24 cellular contexts compared by ENCODE assay signal in genomic region chr11:126704144-126704543, GRCh38.
"Had no signal": no experiment of that assay in that cellular context is flagged by ENCODE, and none has a peak within 500 bp of the region (broad histone marks: within the 10 kb centered on the region; RNA-seq: fewer than 3 reads in every experiment).

No MANE protein-coding gene starts in this region.

- H3K27me3 Mint-ChIP-seq: activated naive CD8-positive, alpha-beta T cell treated with anti-CD3 and anti-CD28 coated beads, Interleukin-2, amount 50 U/mL, for 24 hours had no signal

- H3K4me3 ChIP-seq: breast epithelium, esophagus muscularis mucosa, heart right ventricle, neural progenitor cell, spleen, suprapubic skin, tibial artery had no signal

- H3K4me1 ChIP-seq: breast epithelium, foreskin keratinocyte, suprapubic skin, tibial artery had no signal

- H3K9me3 ChIP-seq: breast epithelium, esophagus muscularis mucosa, heart right ventricle, spleen, suprapubic skin, tibial artery had no signal

- H3K36me3 ChIP-seq: breast epithelium, esophagus muscularis mucosa, heart right ventricle, neural progenitor cell, spleen, suprapubic skin, tibial artery, WERI-Rb-1 had no signal

- DNase-seq: activated CD4-positive, alpha-beta T cell treated with anti-CD3 and anti-CD28 coated beads for 48 hours; activated CD4-positive, alpha-beta T cell treated with anti-CD3 and anti-CD28 coated beads, Interleukin-2, amount 50 U/mL, for 48 hours; activated CD8-positive, alpha-beta memory T cell treated with anti-CD3 and anti-CD28 coated beads for 24 hours; activated gamma-delta T cell treated with Interleukin-2 at 50 U/mL for 16 hours; activated naive CD8-positive, alpha-beta T cell treated with anti-CD3 and anti-CD28 coated beads, Interleukin-2, amount 50 U/mL, for 24 hours; activated T-cell treated with anti-CD3 and anti-CD28 coated beads, Interleukin-2, amount 50 U/mL, for 1 hour; central memory CD4-positive, alpha-beta T cell; foreskin keratinocyte; heart right ventricle; naive B cell; right cardiac atrium; spleen; stimulated activated naive CD4-positive, alpha-beta T cell; T1000; tibial artery; WERI-Rb-1 had no signal

- H3K9ac ChIP-seq: neural progenitor cell had no signal

- H3K9me3 Mint-ChIP-seq: activated naive CD4-positive, alpha-beta T cell treated with anti-CD3 and anti-CD28 coated beads, Interleukin-2, amount 50 U/mL, for 24 hours; activated naive CD8-positive, alpha-beta T cell treated with anti-CD3 and anti-CD28 coated beads, Interleukin-2, amount 50 U/mL, for 24 hours; activated T-helper 1 cell treated with anti-CD3 and anti-CD28 coated beads, Interleukin-12 subunit alpha, Interleukin-12 subunit beta, Interleukin-2, Interleukin-4 antibody, amounts not matched to agents 30 ng/mL and 10 ng/mL and 1 ng/mL, durations not matched to agents 14 hours and 24 hours and 36 hours; mesothelial cell of epicardium; neural progenitor cell had no signal

- H3K36me3 Mint-ChIP-seq: activated naive CD4-positive, alpha-beta T cell treated with anti-CD3 and anti-CD28 coated beads, Interleukin-2, amount 50 U/mL, for 24 hours; mesothelial cell of epicardium; naive B cell; neural progenitor cell had no signal

- H3K4me3 Mint-ChIP-seq: activated naive CD4-positive, alpha-beta T cell treated with anti-CD3 and anti-CD28 coated beads, Interleukin-2, amount 50 U/mL, for 24 hours; activated naive CD8-positive, alpha-beta T cell treated with anti-CD3 and anti-CD28 coated beads, Interleukin-2, amount 50 U/mL, for 24 hours; activated T-helper 1 cell treated with anti-CD3 and anti-CD28 coated beads, Interleukin-12 subunit alpha, Interleukin-12 subunit beta, Interleukin-2, Interleukin-4 antibody, amounts not matched to agents 30 ng/mL and 10 ng/mL and 1 ng/mL, durations not matched to agents 14 hours and 24 hours and 36 hours; mesothelial cell of epicardium; naive B cell; neural progenitor cell had no signal

- H3K4me2 ChIP-seq: neural progenitor cell had no signal

- H3K4me1 Mint-ChIP-seq: activated naive CD4-positive, alpha-beta T cell treated with anti-CD3 and anti-CD28 coated beads, Interleukin-2, amount 50 U/mL, for 24 hours; activated naive CD8-positive, alpha-beta T cell treated with anti-CD3 and anti-CD28 coated beads, Interleukin-2, amount 50 U/mL, for 24 hours; naive B cell had no signal

- H3K27me3 ChIP-seq: breast epithelium, esophagus muscularis mucosa, foreskin keratinocyte, neural progenitor cell, tibial artery had no signal

- H2AFZ ChIP-seq: neural progenitor cell had no signal

- ATAC-seq: activated CD4-positive, CD25-positive, alpha-beta regulatory T cell treated with anti-CD3 and anti-CD28 coated beads, Interleukin-2, amount 50 U/mL, for 24 hours; activated naive CD8-positive, alpha-beta T cell treated with anti-CD3 and anti-CD28 coated beads, Interleukin-2, amount 50 U/mL, for 24 hours; foreskin keratinocyte; heart right ventricle; right cardiac atrium had no signal

- H3K27ac Mint-ChIP-seq: activated naive CD4-positive, alpha-beta T cell treated with anti-CD3 and anti-CD28 coated beads, Interleukin-2, amount 50 U/mL, for 24 hours; activated naive CD8-positive, alpha-beta T cell treated with anti-CD3 and anti-CD28 coated beads, Interleukin-2, amount 50 U/mL, for 24 hours; activated T-helper 1 cell treated with anti-CD3 and anti-CD28 coated beads, Interleukin-12 subunit alpha, Interleukin-12 subunit beta, Interleukin-2, Interleukin-4 antibody, amounts not matched to agents 30 ng/mL and 10 ng/mL and 1 ng/mL, durations not matched to agents 14 hours and 24 hours and 36 hours; naive B cell; neural progenitor cell had no signal

- H3K27ac ChIP-seq: breast epithelium, esophagus muscularis mucosa, foreskin keratinocyte, heart right ventricle, neural progenitor cell, spleen, suprapubic skin, tibial artery, WERI-Rb-1 had no signal
